ENCODE assay signal across 21 cellular contexts in the genomic region with DNA sequence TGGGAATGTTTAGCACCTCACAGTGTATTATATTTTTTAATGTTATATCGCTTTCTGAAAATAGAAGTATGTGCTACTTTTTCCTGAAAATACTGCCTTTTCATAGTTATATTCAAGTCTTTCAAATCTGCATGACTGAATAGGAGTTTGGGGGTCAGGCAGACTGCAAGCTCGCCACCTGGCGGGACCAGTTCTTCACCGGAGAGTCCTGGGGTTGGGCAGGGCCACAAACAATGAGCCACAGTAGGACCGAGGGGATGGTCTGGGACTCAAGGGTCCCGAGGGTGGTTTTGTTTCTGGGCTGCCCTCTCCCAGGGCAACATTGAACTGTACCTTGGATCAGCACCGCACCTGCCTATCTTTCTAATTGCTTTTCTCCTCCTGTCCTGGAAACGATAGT.
DNase-seq lines count a peak whose midpoint lies in the region; ATAC-seq and TF ChIP-seq lines count a peak whose summit lies in the region.
"Had no signal": no experiment of that assay in that cellular context is flagged by ENCODE, and none has a peak within 500 bp of the region (broad histone marks: within the 10 kb centered on the region; RNA-seq: fewer than 3 reads in every experiment).

No MANE protein-coding gene starts in this region.

- peaks cover 14% of the 10 kb centered on the region for H3K27me3 Mint-ChIP-seq in activated CD8-positive, alpha-beta memory T cell treated with anti-CD3 and anti-CD28 coated beads, Interleukin-2, amount 10 ng/mL, durations not matched to agents 7 days and 5 days
- H3K27me3 Mint-ChIP-seq in chondrocyte (ENCODE audit: low read depth): peaks cover 33% of the 10 kb centered on the region
- H3K27me3 Mint-ChIP-seq in nephron progenitor cell (ENCODE audit: low read depth, poor library complexity): peaks cover 8% of the 10 kb centered on the region

- H3K4me1 ChIP-seq in Karpas-422 (ENCODE audit: low read length): no peaks in the 10 kb centered on the region
- peaks cover 50% of the 10 kb centered on the region for H3K4me1 ChIP-seq in psoas muscle
- H3K4me1 ChIP-seq in GM23248 (ENCODE audit: insufficient read depth): 0 out of 2 replicates have a peak, but pooled peaks cover 4% of the 10 kb centered on the region
- peaks cover 5% of the 10 kb centered on the region; the same call in 1 of the 2 replicates for H3K4me1 ChIP-seq in SJCRH30
- H3K4me1 ChIP-seq: left lung, Peyer's patch had no signal

- H3K4me2 ChIP-seq in Karpas-422 (ENCODE audit: low read depth, low read length, poor library complexity, severe bottlenecking) (no peak overlapping the region), GM23248 (ENCODE audit: unreplicated experiment) (no peak overlapping the region)

- peak; percentile 10 for TF ChIP-seq CTCF in chondrocyte (IDR thresholded peaks at IDR 0.05)
- TF ChIP-seq CTCF in psoas muscle (IDR thresholded peaks at IDR 0.05): no peak
- no peak for TF ChIP-seq CTCF in nephron progenitor cell (IDR thresholded peaks at IDR 0.05)

- in situ Hi-C loops in GM23248 (cut with MboI): no loop called here

- H4K20me1 ChIP-seq in Karpas-422 (ENCODE audit: insufficient read depth, low read depth, low read length) (no peaks in the 10 kb centered on the region), GM23248 (ENCODE audit: insufficient read depth) (no peaks in the 10 kb centered on the region)

- H3K9me3 ChIP-seq in Karpas-422 (ENCODE audit: low read length): no peaks in the 10 kb centered on the region
- H3K9me3 ChIP-seq in psoas muscle: no peaks in the 10 kb centered on the region
- no peaks in the 10 kb centered on the region for H3K9me3 ChIP-seq in GM23248 (ENCODE audit: low read depth)
- H3K9me3 ChIP-seq in SJCRH30 (replicated peaks): no peaks in the 10 kb centered on the region
- H3K9me3 ChIP-seq: left lung, Peyer's patch, tibial nerve had no signal

- peak; percentile 28 for DNase-seq in activated CD8-positive, alpha-beta memory T cell treated with anti-CD3 and anti-CD28 coated beads, Interleukin-2, amount 10 ng/mL, durations not matched to agents 7 days and 5 days
- no peak for DNase-seq in activated CD8-positive, alpha-beta memory T cell treated with anti-CD3 and anti-CD28 coated beads, Interleukin-2, amount 50 U/mL, for 4 hours
- DNase-seq in Karpas-422 (peak; percentile 67), chondrocyte (ENCODE audit: low spot score) (no peak), psoas muscle (no peak), GM23248 (no peak), SJCRH30 (no peak), nephron progenitor cell (no peak)
- DNase-seq: dermis blood vessel endothelial cell; GF-D8; hippocampal formation; KBM-7; left lung; naive thymus-derived CD4-positive, alpha-beta T cell; NCI-H1417 treated with DMSO at 0.1 percent for 48 hours; NCI-H446 treated with DMSO at 0.1 percent for 48 hours; stimulated activated CD4-positive, alpha-beta T cell treated with anti-CD3 and anti-CD28 coated beads, Interleukin-4, amount 100 ng/mL, for 24 hours had no signal

- no peak overlapping the region for H3K27ac Mint-ChIP-seq in activated CD8-positive, alpha-beta memory T cell treated with anti-CD3 and anti-CD28 coated beads, Interleukin-2, amount 10 ng/mL, durations not matched to agents 7 days and 5 days
- no peak overlapping the region for H3K27ac Mint-ChIP-seq in chondrocyte (ENCODE audit: unreplicated experiment)
- H3K27ac Mint-ChIP-seq in nephron progenitor cell: no peak overlapping the region
- H3K27ac Mint-ChIP-seq: naive thymus-derived CD4-positive, alpha-beta T cell had no signal

- CTCF ChIA-PET in activated CD8-positive, alpha-beta memory T cell treated with anti-CD3 and anti-CD28 coated beads, Interleukin-2, amount 10 ng/mL, durations not matched to agents 7 days and 5 days (lab: Charles Lee): interaction anchor here (0.5 to 0.7 kb wide), 2 partner anchors 12 to 23 kb away, joined by 3 read pairs; no protein-coding TSS in a partner anchor

- ATAC-seq in activated CD8-positive, alpha-beta memory T cell treated with anti-CD3 and anti-CD28 coated beads, Interleukin-2, amount 10 ng/mL, durations not matched to agents 7 days and 5 days: no peak
- ATAC-seq in psoas muscle: no peak
- ATAC-seq: esophagus mucosa; HCT116; left lung; naive thymus-derived CD4-positive, alpha-beta T cell had no signal

- H3K27ac ChIP-seq in Karpas-422 (ENCODE audit: low read length) (no peak overlapping the region), psoas muscle (peak overlapping the region; percentile 94), GM23248 (no peak overlapping the region), SJCRH30 (no peak overlapping the region)
- H3K27ac ChIP-seq: left lung, Peyer's patch, tibial nerve had no signal

- intact Hi-C loops in psoas muscle (cut with DNase I): loop anchor here (5.0 kb wide), 2 partner anchors 120 to 160 kb away; partner anchors contain the start of gene TMEM131 (in 1 of the 2)

- H3K36me3 ChIP-seq in Karpas-422 (ENCODE audit: insufficient read depth, low read length): no peaks in the 10 kb centered on the region
- H3K36me3 ChIP-seq in psoas muscle (ENCODE audit: insufficient read depth in 1 of 2, low read depth in 1 of 2): no peaks in the 10 kb centered on the region
- no peaks in the 10 kb centered on the region for H3K36me3 ChIP-seq in GM23248 (ENCODE audit: low read depth)
- no peaks in the 10 kb centered on the region for H3K36me3 ChIP-seq in SJCRH30
- H3K36me3 ChIP-seq: left lung, Peyer's patch, tibial nerve had no signal

- no peak overlapping the region for H3K4me3 Mint-ChIP-seq in activated CD8-positive, alpha-beta memory T cell treated with anti-CD3 and anti-CD28 coated beads, Interleukin-2, amount 10 ng/mL, durations not matched to agents 7 days and 5 days
- no peak overlapping the region for H3K4me3 Mint-ChIP-seq in chondrocyte (ENCODE audit: unreplicated experiment)
- H3K4me3 Mint-ChIP-seq in nephron progenitor cell: no peak overlapping the region
- H3K4me3 Mint-ChIP-seq: naive thymus-derived CD4-positive, alpha-beta T cell had no signal

- H3K9me2 ChIP-seq in Karpas-422 (replicated peaks; ENCODE audit: insufficient read depth, low read length) (no peaks in the 10 kb centered on the region), GM23248 (ENCODE audit: insufficient read depth) (no peaks in the 10 kb centered on the region)

- H3F3A ChIP-seq in GM23248 (ENCODE audit: insufficient read depth): no peaks in the 10 kb centered on the region

- no peaks in the 10 kb centered on the region for H3K4me1 Mint-ChIP-seq in activated CD8-positive, alpha-beta memory T cell treated with anti-CD3 and anti-CD28 coated beads, Interleukin-2, amount 10 ng/mL, durations not matched to agents 7 days and 5 days
- H3K4me1 Mint-ChIP-seq in chondrocyte (ENCODE audit: low read depth) (peaks cover 16% of the 10 kb centered on the region), nephron progenitor cell (peaks cover 23% of the 10 kb centered on the region)
- H3K4me1 Mint-ChIP-seq: naive thymus-derived CD4-positive, alpha-beta T cell had no signal

- no peaks in the 10 kb centered on the region for H3K79me2 ChIP-seq in Karpas-422 (ENCODE audit: low read length)
- H3K79me2 ChIP-seq in GM23248 (ENCODE audit: insufficient read depth): no peaks in the 10 kb centered on the region

- 68 to 78% (median 68%) methylated on average over 8 of the region's 8 CpGs for whole genome bisulfite sequencing in psoas muscle, 3 donors
- WGBS in GM23248 (ENCODE audit: low coverage in 1 of 2, low lambda C conversion rate in 2 of 2, missing lambda C conversion rate in 2 of 2), 2 experiments: 54 to 59% methylated on average over 8 of the region's 8 CpGs

- no peaks in the 10 kb centered on the region for H3K9me3 Mint-ChIP-seq in activated CD8-positive, alpha-beta memory T cell treated with anti-CD3 and anti-CD28 coated beads, Interleukin-2, amount 10 ng/mL, durations not matched to agents 7 days and 5 days (ENCODE audit: low read depth)
- H3K9me3 Mint-ChIP-seq in chondrocyte (ENCODE audit: low read depth) (no peaks in the 10 kb centered on the region), nephron progenitor cell (no peaks in the 10 kb centered on the region)
- H3K9me3 Mint-ChIP-seq: naive thymus-derived CD4-positive, alpha-beta T cell had no signal

- H3K36me3 Mint-ChIP-seq in activated CD8-positive, alpha-beta memory T cell treated with anti-CD3 and anti-CD28 coated beads, Interleukin-2, amount 10 ng/mL, durations not matched to agents 7 days and 5 days: no peaks in the 10 kb centered on the region
- H3K36me3 Mint-ChIP-seq in chondrocyte (ENCODE audit: low read depth): no peaks in the 10 kb centered on the region
- no peaks in the 10 kb centered on the region for H3K36me3 Mint-ChIP-seq in nephron progenitor cell (ENCODE audit: low read depth)
- H3K36me3 Mint-ChIP-seq: naive thymus-derived CD4-positive, alpha-beta T cell had no signal

- H2AFZ ChIP-seq in Karpas-422 (ENCODE audit: low read length) (no peak overlapping the region), GM23248 (no peak overlapping the region)

- H3K27me3 ChIP-seq in Karpas-422 (ENCODE audit: low read length) (no peaks in the 10 kb centered on the region), psoas muscle (ENCODE audit: insufficient read depth in 3 of 3, low read length in 2 of 3) (no peaks in the 10 kb centered on the region), GM23248 (replicated peaks; ENCODE audit: insufficient read depth) (0 out of 2 replicates have a peak, but pooled peaks cover 3% of the 10 kb centered on the region), SJCRH30 (no peaks in the 10 kb centered on the region)
- H3K27me3 ChIP-seq: left lung, Peyer's patch, tibial nerve had no signal

- no peak overlapping the region for H3K4me3 ChIP-seq in Karpas-422 (ENCODE audit: low read length)
- H3K4me3 ChIP-seq in psoas muscle: no peak overlapping the region
- no peak overlapping the region for H3K4me3 ChIP-seq in GM23248
- H3K4me3 ChIP-seq in SJCRH30: no peak overlapping the region
- H3K4me3 ChIP-seq: left lung, Peyer's patch, tibial nerve had no signal

- H3K9ac ChIP-seq in Karpas-422 (ENCODE audit: low read length): no peak overlapping the region
- H3K9ac ChIP-seq in GM23248: no peak overlapping the region

Comparison
In these comparisons a context has a peak if more than half of its experiments do, and no peak if none do; other contexts are left out.
1. DNase-seq: peak in activated CD8-positive, alpha-beta memory T cell treated with anti-CD3 and anti-CD28 coated beads, Interleukin-2, amount 10 ng/mL, durations not matched to agents 7 days and 5 days (single experiment) and Karpas-422 (single experiment); none in activated CD8-positive, alpha-beta memory T cell treated with anti-CD3 and anti-CD28 coated beads, Interleukin-2, amount 50 U/mL, for 4 hours (single experiment), chondrocyte (single experiment), psoas muscle (0 of 2), GM23248 (single experiment), SJCRH30 (0 of 2) and nephron progenitor cell (single experiment).